In the genomic region with DNA sequence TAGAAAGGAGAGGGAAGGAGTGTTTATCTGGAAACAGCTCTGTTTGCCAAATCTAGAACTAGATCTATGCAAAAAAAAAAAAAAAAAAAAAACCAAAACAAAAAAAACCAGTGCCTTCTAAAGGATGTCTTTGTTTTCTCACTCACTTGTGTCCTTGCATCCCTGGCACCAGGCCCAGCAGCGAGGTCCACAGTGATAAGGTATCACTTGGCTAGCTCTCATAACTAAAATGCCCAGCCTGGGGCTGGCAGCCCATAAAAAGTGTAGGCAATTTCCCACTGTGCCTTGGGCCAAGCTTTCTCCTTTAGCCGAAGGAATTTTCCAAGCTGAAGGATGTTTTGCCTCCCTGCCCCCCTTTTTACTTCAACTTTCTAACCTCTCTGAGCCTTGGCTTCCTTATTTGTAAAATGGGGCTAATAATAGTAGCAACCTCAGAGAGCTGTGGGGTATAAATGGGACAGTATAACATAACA, we compare ENCODE assay signal across 12 cellular contexts. TPM values are rescaled to one million over a fixed set of nuclear protein-coding genes. Genes with fewer than 3 reads are reported as not detected.
DNase-seq lines count a peak whose midpoint lies in the region; ATAC-seq and TF ChIP-seq lines count a peak whose summit lies in the region.
"Had no signal": no experiment of that assay in that cellular context is flagged by ENCODE, and none has a peak within 500 bp of the region (broad histone marks: within the 10 kb centered on the region; RNA-seq: fewer than 3 reads in every experiment).

No MANE protein-coding gene starts in this region.

- H3K36me3 ChIP-seq in CD8-positive, alpha-beta T cell (ENCODE audit: insufficient read depth, low read length), result no peaks in the 10 kb centered on the region
- H3K36me3 ChIP-seq in PC-9 (ENCODE audit: low read depth), result peaks cover 9% of the 10 kb centered on the region; the same call in 1 of the 2 replicates

- H3K9me2 ChIP-seq in PC-9 (ENCODE audit: insufficient read depth), result no peaks in the 10 kb centered on the region

- H2AFZ ChIP-seq in PC-9, result no peak overlapping the region

- no peaks in the 10 kb centered on the region for H4K20me1 ChIP-seq in PC-9 (ENCODE audit: insufficient read depth)

- no peak overlapping the region for H3K4me3 Mint-ChIP-seq in CD8-positive, alpha-beta T cell

- H3K4me3 ChIP-seq in coronary artery, result no peak overlapping the region
- H3K4me3 ChIP-seq in CD8-positive, alpha-beta T cell (ENCODE audit: low read depth, low read length), result no peak overlapping the region
- no peak overlapping the region for H3K4me3 ChIP-seq in PC-9
- H3K4me3 ChIP-seq: A549 had no signal

- no peaks in the 10 kb centered on the region for H3K27me3 Mint-ChIP-seq in CD8-positive, alpha-beta T cell (ENCODE audit: low read depth)

- BruUV-seq in PC-9 (replicated peaks; lab: Mats Ljungman, UMichigan), result no TSS peak

- DNase-seq in activated CD8-positive, alpha-beta memory T cell treated with anti-CD3 and anti-CD28 coated beads, Interleukin-2, amount 50 U/mL, for 48 hours, result peak; percentile 28
- no peak for DNase-seq in activated CD8-positive, alpha-beta memory T cell treated with anti-CD3 and anti-CD28 coated beads for 24 hours
- DNase-seq in coronary artery (ENCODE audit: low spot score) (peak; percentile 79), mesenteric fat pad (ENCODE audit: low spot score) (peak; percentile 82), SKM-1 treated with dmso at 0.1 percent for 144 hours (lab: John Stamatoyannopoulos, UW; ENCODE audit: unreplicated experiment) (no peak), NCI-H82 (lab: John Stamatoyannopoulos, UW) (no peak), PC-9 (no peak)
- DNase-seq in CD8-positive, alpha-beta T cell, result no peak
- DNase-seq: activated naive CD4-positive, alpha-beta T cell treated with Interleukin-2 at 50 U/mL for 16 hours; effector CD4-positive, alpha-beta T cell; posterior cingulate gyrus had no signal

- H3K4me2 ChIP-seq in PC-9, result no peak overlapping the region
- H3K4me2 ChIP-seq: A549 had no signal

- no peak overlapping the region for H3K27ac Mint-ChIP-seq in CD8-positive, alpha-beta T cell

- TF ChIP-seq CTCF in coronary artery (IDR thresholded peaks at IDR 0.05), result no peak
- no peak for TF ChIP-seq CTCF in CD8-positive, alpha-beta T cell (IDR thresholded peaks at IDR 0.05)
- no peak for TF ChIP-seq CTCF in PC-9 (conservative IDR thresholded peaks at IDR 0.05)

- peak overlapping the region; percentile 84 to 93 for H3K27ac ChIP-seq in coronary artery
- H3K27ac ChIP-seq in CD8-positive, alpha-beta T cell (ENCODE audit: low read depth, low read length), result no peak overlapping the region
- H3K27ac ChIP-seq in PC-9, result no peak overlapping the region

- H3K4me1 Mint-ChIP-seq in CD8-positive, alpha-beta T cell (ENCODE audit: low read depth), result peaks cover 11% of the 10 kb centered on the region

- peaks cover 6% of the 10 kb centered on the region for H3K4me1 ChIP-seq in CD8-positive, alpha-beta T cell (ENCODE audit: insufficient read depth, low read length)
- 0 out of 2 replicates have a peak, but pooled peaks cover 3% of the 10 kb centered on the region for H3K4me1 ChIP-seq in PC-9 (replicated peaks; ENCODE audit: insufficient read depth)

- no peaks in the 10 kb centered on the region for H3K27me3 ChIP-seq in CD8-positive, alpha-beta T cell (ENCODE audit: insufficient read depth, low read length)
- no peaks in the 10 kb centered on the region for H3K27me3 ChIP-seq in PC-9 (ENCODE audit: insufficient read depth, low read depth)

- no peaks in the 10 kb centered on the region for H3K9me3 ChIP-seq in CD8-positive, alpha-beta T cell (ENCODE audit: low read length)
- no peaks in the 10 kb centered on the region for H3K9me3 ChIP-seq in PC-9 (ENCODE audit: insufficient read depth, low read depth)
- H3K9me3 ChIP-seq: A549 had no signal

- no peaks in the 10 kb centered on the region for H3F3A ChIP-seq in PC-9 (ENCODE audit: insufficient read depth, low read depth)

- CTCF ChIA-PET in CD8-positive, alpha-beta T cell (lab: Charles Lee), result interaction anchor here (1.0 to 1.3 kb wide), 4 partner anchors 9 to 65 kb away, joined by 3 to 4 read pairs (median 4); no protein-coding TSS in a partner anchor
- CTCF ChIA-PET in PC-9 (lab: Charles Lee), result interaction anchor here (0.6 kb wide), 1 partner anchor 89 kb away, joined by 3 read pairs; no protein-coding TSS in a partner anchor

- POLR2A ChIA-PET in CD8-positive, alpha-beta T cell (lab: Charles Lee), result interaction anchor here (1.1 kb wide), 1 partner anchor 24 kb away, joined by 3 read pairs; no protein-coding TSS in a partner anchor
- POLR2A ChIA-PET in PC-9 (lab: Charles Lee; ENCODE audit: unreplicated experiment), result interaction anchor here (0.6 kb wide), 1 partner anchor 21 kb away, joined by 4 read pairs; no protein-coding TSS in a partner anchor

- no peaks in the 10 kb centered on the region for H3K36me3 Mint-ChIP-seq in CD8-positive, alpha-beta T cell

- no peaks in the 10 kb centered on the region for H3K79me2 ChIP-seq in PC-9 (ENCODE audit: low read depth)

- no peak for ATAC-seq in CD8-positive, alpha-beta T cell
- ATAC-seq: A549 had no signal

- intact Hi-C loops in CD8-positive, alpha-beta T cell (cut with DNase I, micrococcal nuclease), result no loop called here
- intact Hi-C loops in PC-9 (cut with micrococcal nuclease; ENCODE audit: unreplicated experiment), result no loop called here

- no peaks in the 10 kb centered on the region for H3K9me3 Mint-ChIP-seq in CD8-positive, alpha-beta T cell

RNA-seq across cellular contexts. Expression of a gene that starts 20.8 kb away (rescaled TPM):
- total RNA-seq in mesenteric fat pad (116 TPM), PC-9 (2021) (61.8 and 75.8 TPM in 2 replicates)
- total RNA-seq in CD8-positive, alpha-beta T cell, result 10 to 100 TPM; 29.1 to 30.7 TPM

Comparison
In these comparisons a context has a peak if more than half of its experiments do, and no peak if none do; other contexts are left out.
1. DNase-seq: peak in activated CD8-positive, alpha-beta memory T cell treated with anti-CD3 and anti-CD28 coated beads, Interleukin-2, amount 50 U/mL, for 48 hours (single experiment), coronary artery (single experiment) and mesenteric fat pad (single experiment); none in activated CD8-positive, alpha-beta memory T cell treated with anti-CD3 and anti-CD28 coated beads for 24 hours (single experiment), SKM-1 treated with dmso at 0.1 percent for 144 hours (single experiment), NCI-H82 (single experiment), CD8-positive, alpha-beta T cell (0 of 7) and PC-9 (0 of 2).
2. H3K27ac ChIP-seq: peak in coronary artery (2 of 2); none in CD8-positive, alpha-beta T cell (single experiment) and PC-9 (single experiment).